In genomic region chr4:82989567-82990429, GRCh38 we compare ENCODE assay signal across 8 cellular contexts. TPM values are rescaled to one million over a fixed set of nuclear protein-coding genes. Genes with fewer than 3 reads are reported as not detected.
DNase-seq lines count a peak whose midpoint lies in the region; ATAC-seq and TF ChIP-seq lines count a peak whose summit lies in the region.

No MANE protein-coding gene starts in this region.

- in situ Hi-C loops in KBM-7 (cut with MboI; ENCODE audit: low pct_unique_long_range_greater_than_20kb, low sequenced_read_pairs) = no loop called here

- DNase-seq in GM10248 (ENCODE audit: extremely low spot score) (peak; percentile 65), KBM-7 (peak; percentile 30), hepatocyte (ENCODE audit: low spot score) (no peak), body of pancreas (no peak), COLO829 (ENCODE audit: low spot score) (no peak), cerebellar nuclear complex (lab: John Stamatoyannopoulos, UW) (no peak)
- no peak for DNase-seq in effector CD8-positive, alpha-beta T cell (lab: John Stamatoyannopoulos, UW)

- peak overlapping the region; percentile 61 for H3K4me2 ChIP-seq in hepatocyte

- H3K9me3 ChIP-seq in hepatocyte (ENCODE audit: low read depth) (no peaks in the 10 kb centered on the region), body of pancreas (no peaks in the 10 kb centered on the region)

- CTCF ChIA-PET in GM10248 (lab: Yijun Ruan, JAX) = interaction anchor here (0.9 to 2.3 kb wide), 8 partner anchors 9 to 23 kb away, joined by 3 to 9 read pairs (median 5); no protein-coding TSS in a partner anchor

- H3K36me3 ChIP-seq in hepatocyte (replicated peaks; ENCODE audit: insufficient read depth, low read depth) (no peaks in the 10 kb centered on the region), body of pancreas (replicated peaks in 1 of 2; ENCODE audit: insufficient read depth in 1 of 2, low read depth in 2 of 2) (no peaks in the 10 kb centered on the region)

- no peaks in the 10 kb centered on the region for H4K20me1 ChIP-seq in hepatocyte (ENCODE audit: insufficient read depth, poor library complexity, severe bottlenecking)

- TF ChIP-seq CTCF in GM10248 (IDR thresholded peaks at IDR 0.05; ENCODE audit: control extremely low read depth, extremely low read depth, low read depth, missing control alignments) = no peak
- TF ChIP-seq CTCF in hepatocyte (IDR thresholded peaks at IDR 0.05; ENCODE audit: poor library complexity) = no peak
- no peak for TF ChIP-seq CTCF in body of pancreas (IDR thresholded peaks at IDR 0.05)

- no peaks in the 10 kb centered on the region for H3K4me1 ChIP-seq in hepatocyte (ENCODE audit: insufficient read depth)
- peaks cover 4% of the 10 kb centered on the region for H3K4me1 ChIP-seq in body of pancreas

- ATAC-seq in GM21515 (IDR thresholded peaks at IDR 0.05; ENCODE audit: unreplicated experiment) (peak; percentile 92), body of pancreas (no peak)

- intact Hi-C loops in body of pancreas (cut with DNase I) = no loop called here

- no peak for TF ChIP-seq POLR2A in body of pancreas (IDR thresholded peaks at IDR 0.05)

- no peaks in the 10 kb centered on the region for H3K9me2 ChIP-seq in hepatocyte (replicated peaks; ENCODE audit: insufficient read depth)

- POLR2A ChIA-PET in GM10248 (lab: Yijun Ruan, JAX) = no interaction called here

- H3K79me2 ChIP-seq in hepatocyte = peaks cover 41% of the 10 kb centered on the region

- no peak overlapping the region for H3K4me3 ChIP-seq in hepatocyte
- H3K4me3 ChIP-seq in body of pancreas = no peak overlapping the region

- H3K27ac ChIP-seq in hepatocyte (no peak overlapping the region), body of pancreas (peak overlapping the region in 2 of 4 donors; percentile 7 to 25)

- H3K27me3 ChIP-seq in hepatocyte (no peaks in the 10 kb centered on the region), body of pancreas (no peaks in the 10 kb centered on the region)

- WGBS in hepatocyte (ENCODE audit: low lambda C conversion rate, missing lambda C conversion rate) = 89% methylated on average over 2 of the region's 2 CpGs
- WGBS in body of pancreas, 2 donors = 82 to 100% methylated on average over 2 of the region's 2 CpGs

- H2AFZ ChIP-seq in hepatocyte = no peak overlapping the region

RNA-seq across cellular contexts. Expression of gene LIN54, which starts 20.8 kb away (rescaled TPM):
- 14.1 and 19.8 TPM in 2 replicates for total RNA-seq in hepatocyte
- polyA plus RNA-seq in hepatocyte = 2.7 and 5.4 TPM in 2 replicates
- total RNA-seq in body of pancreas = 1 to 10 TPM; 2.0 to 2.9 TPM

RNA-seq across cellular contexts. Expression of gene COPS4, which starts 45.2 kb away (rescaled TPM):
- total RNA-seq in hepatocyte = 56.7 and 59.8 TPM in 2 replicates
- polyA plus RNA-seq in hepatocyte = 45.2 and 45.4 TPM in 2 replicates
- total RNA-seq in body of pancreas = 10 to 100 TPM in 1 of 2 donors, 1 to 10 TPM in 1; 1.6 to 12.7 TPM

Comparison
In these comparisons a context has a peak if more than half of its experiments do, and no peak if none do; other contexts are left out.
1. DNase-seq: peak in GM10248 (single experiment) and KBM-7 (single experiment); none in hepatocyte (single experiment), body of pancreas (0 of 4), effector CD8-positive, alpha-beta T cell (single experiment), COLO829 (single experiment) and cerebellar nuclear complex (0 of 2).